In genomic region chr17:69874220-69874670, GRCh38 we compare ENCODE assay signal across 14 cellular contexts.
DNase-seq lines count a peak whose midpoint lies in the region; ATAC-seq, FAIRE-seq and TF ChIP-seq lines count a peak whose summit lies in the region.
"Had no signal": no experiment of that assay in that cellular context is flagged by ENCODE, and none has a peak within 500 bp of the region (broad histone marks: within the 10 kb centered on the region; RNA-seq: fewer than 3 reads in every experiment).

No MANE protein-coding gene starts in this region.

- H3K4me3 ChIP-seq in HFF-Myc (replicated peaks; ENCODE audit: low read depth, low read length) = no peak overlapping the region
- H3K4me3 ChIP-seq in astrocyte (ENCODE audit: insufficient read depth, low read depth, low read length) = no peak overlapping the region
- no peak overlapping the region for H3K4me3 ChIP-seq in fibroblast of villous mesenchyme (ENCODE audit: low read depth, low read length)
- H3K4me3 ChIP-seq in Karpas-422 (ENCODE audit: low read length) = no peak overlapping the region
- H3K4me3 ChIP-seq in effector memory CD4-positive, alpha-beta T cell (ENCODE audit: insufficient read depth, low read depth, low read length, poor library complexity, severe bottlenecking) = no peak overlapping the region
- H3K4me3 ChIP-seq: upper lobe of left lung had no signal

- H4K20me1 ChIP-seq in astrocyte (ENCODE audit: insufficient read depth, low read length) (no peaks in the 10 kb centered on the region), Karpas-422 (ENCODE audit: insufficient read depth, low read depth, low read length) (no peaks in the 10 kb centered on the region)

- H3K27ac Mint-ChIP-seq in astrocyte (ENCODE audit: unreplicated experiment) = peak overlapping the region; percentile 58
- H3K27ac Mint-ChIP-seq in activated CD8-positive, alpha-beta T cell treated with anti-CD3 and anti-CD28 coated beads for 36 hours = no peak overlapping the region
- H3K27ac Mint-ChIP-seq: activated CD8-positive, alpha-beta T cell treated with anti-CD3 and anti-CD28 coated beads, Interleukin-2, amount 10 ng/mL, durations not matched to agents 7 days and 5 days; effector memory CD8-positive, alpha-beta T cell; natural killer cell treated with Interleukin-12 subunit alpha and Interleukin-12 subunit beta and Interleukin-15 and Interleukin-18, amount 100 ng/mL, for 72 hours had no signal

- H3K4me1 ChIP-seq in astrocyte (ENCODE audit: insufficient read depth, low read length) (peaks cover 31% of the 10 kb centered on the region), Karpas-422 (ENCODE audit: low read length) (peaks cover 26% of the 10 kb centered on the region)
- no peaks in the 10 kb centered on the region for H3K4me1 ChIP-seq in effector memory CD4-positive, alpha-beta T cell (ENCODE audit: control insufficient read depth, insufficient read depth, low read length, poor library complexity, severe bottlenecking)
- H3K4me1 ChIP-seq: upper lobe of left lung had no signal

- no peak overlapping the region for H3K4me3 Mint-ChIP-seq in astrocyte (ENCODE audit: unreplicated experiment)
- H3K4me3 Mint-ChIP-seq in activated CD8-positive, alpha-beta T cell treated with anti-CD3 and anti-CD28 coated beads for 36 hours = no peak overlapping the region
- H3K4me3 Mint-ChIP-seq: activated CD8-positive, alpha-beta T cell treated with anti-CD3 and anti-CD28 coated beads, Interleukin-2, amount 10 ng/mL, durations not matched to agents 7 days and 5 days; effector memory CD8-positive, alpha-beta T cell; natural killer cell treated with Interleukin-12 subunit alpha and Interleukin-12 subunit beta and Interleukin-15 and Interleukin-18, amount 100 ng/mL, for 72 hours had no signal

- no peak overlapping the region for H2AFZ ChIP-seq in astrocyte (ENCODE audit: low read depth, low read length)
- H2AFZ ChIP-seq in Karpas-422 (ENCODE audit: low read length) = no peak overlapping the region

- H3K9ac ChIP-seq in astrocyte (ENCODE audit: low read length) (no peak overlapping the region), Karpas-422 (ENCODE audit: low read length) (no peak overlapping the region)

- no peaks in the 10 kb centered on the region for H3K79me2 ChIP-seq in astrocyte (ENCODE audit: insufficient read depth, low read length)
- H3K79me2 ChIP-seq in Karpas-422 (ENCODE audit: low read length) = no peaks in the 10 kb centered on the region

- DNase-seq in AG08395 (ENCODE audit: low spot score) (peak; percentile 48), HFF-Myc (ENCODE audit: extremely low read depth, low read depth) (peak; percentile 41), astrocyte (ENCODE audit: low read depth) (peak; percentile 88), fibroblast of villous mesenchyme (ENCODE audit: low read depth) (peak; percentile 69), Karpas-422 (no peak)
- DNase-seq in activated CD8-positive, alpha-beta T cell treated with anti-CD3 and anti-CD28 coated beads for 36 hours = no peak
- no peak for DNase-seq in effector memory CD4-positive, alpha-beta T cell
- DNase-seq: activated CD8-positive, alpha-beta T cell treated with anti-CD3 and anti-CD28 coated beads, Interleukin-2, amount 10 ng/mL, durations not matched to agents 7 days and 5 days; activated naive CD4-positive, alpha-beta T cell treated with Interleukin-2 at 50 U/mL for 16 hours; effector memory CD8-positive, alpha-beta T cell; NCI-H146; upper lobe of left lung had no signal

- H3K9me2 ChIP-seq in Karpas-422 (replicated peaks; ENCODE audit: insufficient read depth, low read length) = no peaks in the 10 kb centered on the region

- H3K27ac ChIP-seq in astrocyte (ENCODE audit: low read depth, low read length) (peak overlapping the region; percentile 9), Karpas-422 (ENCODE audit: low read length) (no peak overlapping the region)
- H3K27ac ChIP-seq in effector memory CD4-positive, alpha-beta T cell (ENCODE audit: insufficient read depth, low read length, poor library complexity, severe bottlenecking) = no peak overlapping the region
- H3K27ac ChIP-seq: upper lobe of left lung had no signal

- TF ChIP-seq CTCF in HFF-Myc (IDR thresholded peaks at IDR 0.05; ENCODE audit: low read depth, low read length, missing control alignments) (no peak), astrocyte (IDR thresholded peaks at IDR 0.05; ENCODE audit: insufficient read depth, low read depth, low read length) (no peak), fibroblast of villous mesenchyme (IDR thresholded peaks at IDR 0.05; ENCODE audit: insufficient read depth, low read depth, low read length) (no peak)
- no peak for TF ChIP-seq CTCF in activated CD8-positive, alpha-beta T cell treated with anti-CD3 and anti-CD28 coated beads for 36 hours (IDR thresholded peaks at IDR 0.05)

- H3K4me2 ChIP-seq in astrocyte (ENCODE audit: low read length) (peak overlapping the region; percentile 16), Karpas-422 (ENCODE audit: low read depth, low read length, poor library complexity, severe bottlenecking) (no peak overlapping the region)

- H3K27me3 Mint-ChIP-seq in astrocyte (ENCODE audit: low read depth, unreplicated experiment) = no peaks in the 10 kb centered on the region
- H3K27me3 Mint-ChIP-seq in activated CD8-positive, alpha-beta T cell treated with anti-CD3 and anti-CD28 coated beads for 36 hours = no peaks in the 10 kb centered on the region
- H3K27me3 Mint-ChIP-seq: effector memory CD8-positive, alpha-beta T cell; natural killer cell treated with Interleukin-12 subunit alpha and Interleukin-12 subunit beta and Interleukin-15 and Interleukin-18, amount 100 ng/mL, for 72 hours had no signal

- FAIRE-seq in astrocyte (lab: Jason Lieb, UNC) = peak; percentile 76

- H3K36me3 Mint-ChIP-seq in astrocyte (ENCODE audit: low read depth, unreplicated experiment) = no peaks in the 10 kb centered on the region
- no peaks in the 10 kb centered on the region for H3K36me3 Mint-ChIP-seq in activated CD8-positive, alpha-beta T cell treated with anti-CD3 and anti-CD28 coated beads for 36 hours (ENCODE audit: low read depth)

- no peaks in the 10 kb centered on the region for H3K9me3 Mint-ChIP-seq in astrocyte (ENCODE audit: unreplicated experiment)
- H3K9me3 Mint-ChIP-seq in activated CD8-positive, alpha-beta T cell treated with anti-CD3 and anti-CD28 coated beads for 36 hours = no peaks in the 10 kb centered on the region

- H3K9me3 ChIP-seq in astrocyte (ENCODE audit: insufficient read depth, low read depth, low read length) (no peaks in the 10 kb centered on the region), Karpas-422 (ENCODE audit: low read length) (no peaks in the 10 kb centered on the region)
- no peaks in the 10 kb centered on the region for H3K9me3 ChIP-seq in effector memory CD4-positive, alpha-beta T cell (ENCODE audit: control insufficient read depth, low read length)
- H3K9me3 ChIP-seq: upper lobe of left lung had no signal

- H3K27me3 ChIP-seq in astrocyte (ENCODE audit: insufficient read depth, low read length) (no peaks in the 10 kb centered on the region), Karpas-422 (ENCODE audit: low read length) (no peaks in the 10 kb centered on the region)
- H3K27me3 ChIP-seq in effector memory CD4-positive, alpha-beta T cell (replicated peaks; ENCODE audit: control insufficient read depth, insufficient read depth, low read length, poor library complexity, severe bottlenecking) = no peaks in the 10 kb centered on the region
- H3K27me3 ChIP-seq: upper lobe of left lung had no signal

- H3K4me1 Mint-ChIP-seq in astrocyte (ENCODE audit: low read depth, unreplicated experiment) = peaks cover 41% of the 10 kb centered on the region
- H3K4me1 Mint-ChIP-seq in activated CD8-positive, alpha-beta T cell treated with anti-CD3 and anti-CD28 coated beads for 36 hours (ENCODE audit: low read depth) = no peaks in the 10 kb centered on the region

- CTCF ChIA-PET in activated CD8-positive, alpha-beta T cell treated with anti-CD3 and anti-CD28 coated beads for 36 hours (lab: Charles Lee) = no interaction called here

- ATAC-seq in activated CD8-positive, alpha-beta T cell treated with anti-CD3 and anti-CD28 coated beads for 36 hours = no peak
- ATAC-seq in HG02571 (IDR thresholded peaks at IDR 0.05; ENCODE audit: unreplicated experiment) = no peak
- ATAC-seq: activated CD8-positive, alpha-beta T cell treated with anti-CD3 and anti-CD28 coated beads, Interleukin-2, amount 10 ng/mL, durations not matched to agents 7 days and 5 days; effector memory CD8-positive, alpha-beta T cell; natural killer cell treated with Interleukin-12 subunit alpha and Interleukin-12 subunit beta and Interleukin-15 and Interleukin-18, amount 100 ng/mL, for 72 hours had no signal

- H3K36me3 ChIP-seq in astrocyte (ENCODE audit: insufficient read depth, low read length) (no peaks in the 10 kb centered on the region), Karpas-422 (ENCODE audit: insufficient read depth, low read length) (no peaks in the 10 kb centered on the region)
- H3K36me3 ChIP-seq in effector memory CD4-positive, alpha-beta T cell (ENCODE audit: control insufficient read depth, insufficient read depth, low read length) = no peaks in the 10 kb centered on the region
- H3K36me3 ChIP-seq: upper lobe of left lung had no signal

- POLR2A ChIA-PET in activated CD8-positive, alpha-beta T cell treated with anti-CD3 and anti-CD28 coated beads for 36 hours (lab: Charles Lee) = no interaction called here

- intact Hi-C loops in activated CD8-positive, alpha-beta T cell treated with anti-CD3 and anti-CD28 coated beads for 36 hours (cut with micrococcal nuclease) = no loop called here

Comparison
In these comparisons a context has a peak if more than half of its experiments do, and no peak if none do; other contexts are left out.
1. DNase-seq: peak in AG08395 (single experiment), HFF-Myc (single experiment), astrocyte (single experiment) and fibroblast of villous mesenchyme (single experiment); none in activated CD8-positive, alpha-beta T cell treated with anti-CD3 and anti-CD28 coated beads for 36 hours (single experiment), Karpas-422 (single experiment) and effector memory CD4-positive, alpha-beta T cell (0 of 3).